8 cellular contexts compared by ENCODE assay signal in the genomic region with DNA sequence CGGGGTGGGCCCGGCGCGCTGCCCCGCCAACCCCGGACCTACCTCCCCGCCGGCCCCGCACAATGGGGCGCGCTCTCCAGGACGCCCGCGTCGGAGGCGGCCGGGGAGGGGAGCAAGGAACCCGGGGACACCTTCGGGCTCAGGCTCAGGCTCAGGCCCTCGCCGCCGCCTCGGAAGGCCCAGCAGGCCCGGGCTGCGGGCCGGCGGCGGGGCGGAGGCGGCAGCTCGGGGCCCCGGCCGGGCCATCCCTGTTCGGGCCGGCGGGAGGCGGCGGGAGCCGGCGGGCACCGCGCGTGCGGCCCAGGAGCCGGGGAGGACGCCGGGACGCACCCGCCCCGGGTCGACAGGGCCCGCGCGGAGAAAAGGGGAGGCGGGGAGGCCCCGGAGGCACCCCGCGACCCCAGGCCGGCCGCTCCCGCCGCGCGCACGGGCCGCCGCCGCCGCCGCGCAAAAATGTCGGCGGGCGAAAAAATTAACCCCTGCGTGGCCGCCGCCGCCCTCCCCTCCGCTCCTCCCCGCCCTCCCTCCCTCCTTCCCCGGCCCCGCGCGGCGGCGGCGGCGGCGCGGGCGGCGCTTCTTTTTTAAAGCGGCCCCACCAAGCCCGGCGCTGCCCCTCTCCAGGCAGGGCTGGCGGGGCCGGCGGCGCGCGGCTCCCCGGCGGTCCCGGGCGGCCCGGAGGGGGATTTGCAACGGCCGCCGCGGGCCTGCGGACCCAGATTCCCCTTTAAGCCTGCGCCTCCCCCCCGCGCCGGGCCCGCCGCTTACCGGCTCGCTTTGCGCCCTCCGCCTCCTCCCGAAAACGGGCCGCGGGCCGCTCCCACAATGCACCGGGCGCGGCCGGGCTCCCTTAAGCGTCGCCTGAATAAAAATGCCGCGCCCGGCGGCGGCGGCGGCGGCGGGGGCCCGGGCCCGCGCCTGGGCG. TPM values are rescaled to one million over a fixed set of nuclear protein-coding genes. Genes with fewer than 3 reads are reported as not detected.
DNase-seq lines count a peak whose midpoint lies in the region; ATAC-seq, FAIRE-seq and TF ChIP-seq lines count a peak whose summit lies in the region.

No MANE protein-coding gene starts in this region.

- peak overlapping the region; percentile 94 for H3K9ac ChIP-seq in KMS-11

- no peaks in the 10 kb centered on the region for H3K9me3 Mint-ChIP-seq in activated naive CD8-positive, alpha-beta T cell treated with anti-CD3 and anti-CD28 coated beads for 36 hours

- TF ChIP-seq CTCF in KMS-11 (conservative IDR thresholded peaks at IDR 0.05; ENCODE audit: low read depth, low read length) (no peak), pancreas (IDR thresholded peaks at IDR 0.05) (no peak), thyroid gland (IDR thresholded peaks at IDR 0.05) (peak in 1 of 6 experiments; percentile 12)

- H3K36me3 Mint-ChIP-seq in activated naive CD8-positive, alpha-beta T cell treated with anti-CD3 and anti-CD28 coated beads for 36 hours: peaks cover 31% of the 10 kb centered on the region

- no peaks in the 10 kb centered on the region for H3K27me3 Mint-ChIP-seq in activated naive CD8-positive, alpha-beta T cell treated with anti-CD3 and anti-CD28 coated beads for 36 hours

- no peaks in the 10 kb centered on the region for H4K20me1 ChIP-seq in KMS-11 (ENCODE audit: insufficient read depth)

- ATAC-seq in GM21619 (IDR thresholded peaks at IDR 0.05; ENCODE audit: unreplicated experiment): peak; percentile 41
- peak; percentile 82 for ATAC-seq in Right ventricle myocardium superior (ENCODE audit: poor library complexity)
- ATAC-seq in pancreas: peak; percentile 71 to 81 (median 74)

- no peak overlapping the region for H3K4me3 ChIP-seq in KMS-11 (IDR thresholded peaks at IDR 0.05; ENCODE audit: insufficient read depth, low read depth, low read length)
- peak overlapping the region; percentile 66 to 82 (median 70) for H3K4me3 ChIP-seq in pancreas
- peak overlapping the region; percentile 49 to 73 (median 55) for H3K4me3 ChIP-seq in thyroid gland (replicated peaks in 1 of 3)

- peaks cover 56% of the 10 kb centered on the region for H3K4me1 Mint-ChIP-seq in activated naive CD8-positive, alpha-beta T cell treated with anti-CD3 and anti-CD28 coated beads for 36 hours

- peaks cover 4% of the 10 kb centered on the region; the same call in 1 of the 2 replicates for H3K36me3 ChIP-seq in KMS-11 (ENCODE audit: insufficient read depth)
- H3K36me3 ChIP-seq in pancreas: no peaks in the 10 kb centered on the region
- no peaks in the 10 kb centered on the region for H3K36me3 ChIP-seq in thyroid gland

- FAIRE-seq in pancreas (lab: Jason Lieb, UNC): no peak

- H3K27ac Mint-ChIP-seq in activated naive CD8-positive, alpha-beta T cell treated with anti-CD3 and anti-CD28 coated beads for 36 hours: peak overlapping the region; percentile 84

- H2AFZ ChIP-seq in KMS-11 (ENCODE audit: low read depth): no peak overlapping the region

- H3K27ac ChIP-seq in KMS-11 (peak overlapping the region; percentile 100), pancreas (peak overlapping the region; percentile 73 to 94 (median 90)), thyroid gland (peak overlapping the region; percentile 91 to 96 (median 91))

- intact Hi-C loops in Right ventricle myocardium superior (cut with DNase I): loop anchor here (5.0 kb wide), 1 partner anchor 45 kb away; a partner anchor contains a TSS
- intact Hi-C loops in pancreas (cut with DNase I): no loop called here
- intact Hi-C loops in thyroid gland (cut with DNase I): no loop called here

- H3K27me3 ChIP-seq in KMS-11 (ENCODE audit: insufficient read depth, low read depth) (no peaks in the 10 kb centered on the region), pancreas (no peaks in the 10 kb centered on the region), thyroid gland (no peaks in the 10 kb centered on the region)

- TF ChIP-seq POLR2A in thyroid gland (IDR thresholded peaks at IDR 0.05): peak in 1 of 2 donors; percentile 54

- 1% methylated on average over 16 to 145 of the region's 145 CpGs for WGBS in pancreas, 2 donors
- WGBS in thyroid gland, 2 donors: 0 to 2% methylated on average over 5 to 45 of the region's 145 CpGs

- peaks cover 47% of the 10 kb centered on the region for H3K79me2 ChIP-seq in KMS-11 (ENCODE audit: insufficient read depth, low read depth)

- peak overlapping the region; percentile 86 for H3K4me3 Mint-ChIP-seq in activated naive CD8-positive, alpha-beta T cell treated with anti-CD3 and anti-CD28 coated beads for 36 hours

- H3K9me3 ChIP-seq in pancreas (no peaks in the 10 kb centered on the region), thyroid gland (no peaks in the 10 kb centered on the region)

- H3K4me2 ChIP-seq in KMS-11: peak overlapping the region; percentile 79; the same call in 1 of the 2 replicates

- peak; percentile 21 for DNase-seq in DMS79 (lab: John Stamatoyannopoulos, UW)
- DNase-seq in SKM-1 (lab: John Stamatoyannopoulos, UW; ENCODE audit: unreplicated experiment): peak; percentile 19
- peak; percentile 79 for DNase-seq in activated naive CD8-positive, alpha-beta T cell treated with anti-CD3 and anti-CD28 coated beads for 36 hours
- DNase-seq in Right ventricle myocardium superior: peak; percentile 90
- peak; percentile 85 to 92 (median 88) for DNase-seq in pancreas
- DNase-seq in thyroid gland: peak; percentile 84 to 86

- H3K4me1 ChIP-seq in KMS-11 (ENCODE audit: low read depth, poor library complexity, severe bottlenecking): peaks cover 51% of the 10 kb centered on the region
- H3K4me1 ChIP-seq in pancreas: peaks cover 0 to 7% (median 0%) of the 10 kb centered on the region in 3 donors
- H3K4me1 ChIP-seq in thyroid gland: peaks cover 15% of the 10 kb centered on the region in 2 donors

RNA-seq across cellular contexts. Expression of a gene that starts 0.6 kb away (rescaled TPM):
- 10 to 100 TPM; 66.5 to 68.7 TPM for total RNA-seq in activated naive CD8-positive, alpha-beta T cell treated with anti-CD3 and anti-CD28 coated beads for 36 hours
- total RNA-seq in Right ventricle myocardium superior: 27.8 TPM
- 10 to 100 TPM; 14.4 to 24.6 (median 19.7) TPM for total RNA-seq in pancreas
- 10 to 100 TPM; 14.3 to 21.3 TPM for polyA plus RNA-seq in pancreas
- 10 to 100 TPM; 60.0 to 85.6 (median 68.1) TPM for total RNA-seq in thyroid gland

RNA-seq across cellular contexts. Expression of a gene that starts 47.6 kb away (rescaled TPM):
- total RNA-seq in activated naive CD8-positive, alpha-beta T cell treated with anti-CD3 and anti-CD28 coated beads for 36 hours: 10 to 100 TPM; 14.4 to 16.6 TPM
- 181 TPM for total RNA-seq in Right ventricle myocardium superior
- total RNA-seq in pancreas: 10 to 100 TPM; 13.4 to 22.5 (median 18.3) TPM
- 10 to 100 TPM; 20.0 to 32.0 TPM for polyA plus RNA-seq in pancreas
- total RNA-seq in thyroid gland: 10 to 100 TPM; 48.5 to 86.8 (median 71.4) TPM

Comparison
In these comparisons a context has a peak if more than half of its experiments do, and no peak if none do; other contexts are left out.
1. DNase-seq: peak in every context shown above with its lines; median percentile 90 in Right ventricle myocardium superior; 88 in pancreas; 85 in thyroid gland; 79 in activated naive CD8-positive, alpha-beta T cell treated with anti-CD3 and anti-CD28 coated beads for 36 hours; 21 in DMS79; 19 in SKM-1.